Comparison of ENCODE assay signal across 33 cellular contexts in the genomic region with DNA sequence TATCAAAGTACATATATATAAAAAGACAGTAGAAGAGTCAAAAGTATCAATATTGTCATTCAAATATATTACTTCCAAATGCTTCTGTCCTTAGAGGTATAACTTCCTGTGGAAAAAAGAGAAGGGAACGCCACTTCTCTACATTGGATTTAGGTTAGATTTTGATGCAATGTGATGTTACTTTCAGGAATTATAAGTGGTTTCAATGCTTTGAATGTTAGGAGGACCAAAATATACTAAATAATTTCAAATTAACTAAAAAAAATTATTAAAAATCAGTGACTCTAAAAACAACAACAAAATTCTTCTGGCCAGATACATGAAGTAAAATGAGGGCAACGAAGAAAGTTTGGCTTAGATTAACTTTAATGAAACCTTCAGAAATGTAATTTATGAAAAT.
"Had no signal": no experiment of that assay in that cellular context is flagged by ENCODE, and none has a peak within 500 bp of the region (broad histone marks: within the 10 kb centered on the region; RNA-seq: fewer than 3 reads in every experiment).

No MANE protein-coding gene starts in this region.

- H3K36me3 ChIP-seq: adrenal gland, ascending aorta, brain microvascular endothelial cell, breast epithelium, cardiac muscle cell had no signal

- H3K27ac ChIP-seq: adrenal gland, ascending aorta, body of pancreas, brain microvascular endothelial cell, breast epithelium, cardiac muscle cell had no signal

- ATAC-seq: activated naive CD4-positive, alpha-beta T cell treated with anti-CD3 and anti-CD28 coated beads, Interleukin-2, amount 50 U/mL, for 72 hours; activated naive CD8-positive, alpha-beta T cell treated with anti-CD3 and anti-CD28 coated beads, Interleukin-2, amount 50 U/mL, for 24 hours; activated T-cell treated with anti-CD3 and anti-CD28 coated beads, Interleukin-2, amount 50 U/mL, for 4 hours; activated T-cell treated with anti-CD3 and anti-CD28 coated beads, Interleukin-2, amount 50 U/mL, for 72 hours; activated T-helper 17 cell treated with anti-CD3 and anti-CD28 coated beads, Interleukin-2, amount 50 U/mL, for 72 hours; body of pancreas had no signal

- H3K4me3 ChIP-seq: adrenal gland, ascending aorta, body of pancreas, breast epithelium, cardiac muscle cell had no signal

- FAIRE-seq: astrocyte, bronchial epithelial cell, colon had no signal

- DNase-seq: activated effector memory CD4-positive, alpha-beta T cell treated with anti-CD3 and anti-CD28 coated beads, Interleukin-2, amount 50 U/mL, for 16 hours; activated effector memory CD4-positive, alpha-beta T cell treated with Interleukin-2 at 50 U/mL for 16 hours; activated gamma-delta T cell; activated gamma-delta T cell treated with Interleukin-2 at 50 U/mL for 16 hours; activated naive CD4-positive, alpha-beta T cell; activated naive CD4-positive, alpha-beta T cell treated with anti-CD3 and anti-CD28 coated beads for 36 hours; activated naive CD4-positive, alpha-beta T cell treated with anti-CD3 and anti-CD28 coated beads, Interleukin-2, amount 10 ng/mL, durations not matched to agents 7 days and 5 days; activated naive CD4-positive, alpha-beta T cell treated with anti-CD3 and anti-CD28 coated beads, Interleukin-2, amount 50 U/mL, for 16 hours; activated naive CD4-positive, alpha-beta T cell treated with Interleukin-2 at 50 U/mL for 16 hours; activated naive CD8-positive, alpha-beta T cell treated with anti-CD3 and anti-CD28 coated beads for 36 hours; activated naive CD8-positive, alpha-beta T cell treated with anti-CD3 and anti-CD28 coated beads, Interleukin-2, amount 10 ng/mL, durations not matched to agents 7 days and 5 days; activated naive CD8-positive, alpha-beta T cell treated with anti-CD3 and anti-CD28 coated beads, Interleukin-2, amount 50 U/mL, for 24 hours; activated T-cell treated with anti-CD3 and anti-CD28 coated beads, Interleukin-2, amount 50 U/mL, for 4 hours; activated T-cell treated with anti-CD3 and anti-CD28 coated beads, Interleukin-2, amount 50 U/mL, for 48 hours; activated T-cell treated with anti-CD3 and anti-CD28 coated beads, Interleukin-2, amount 50 U/mL, for 72 hours; adrenal gland; amniotic stem cell; amygdala; anterior cingulate cortex; aorta; body of pancreas; brain microvascular endothelial cell; caudate nucleus; central memory CD4-positive, alpha-beta T cell; cerebellar nuclear complex had no signal

- H3K27me3 ChIP-seq: adrenal gland, ascending aorta, body of pancreas, brain microvascular endothelial cell, breast epithelium, cardiac muscle cell had no signal

- H3K9me3 ChIP-seq: ascending aorta had no signal

- H3K4me1 ChIP-seq: adrenal gland, ascending aorta, body of pancreas, breast epithelium had no signal
